Comparison of ENCODE assay signal across 5 cellular contexts in genomic region chr15:80045219-80045618, GRCh38. TPM values are rescaled to one million over a fixed set of nuclear protein-coding genes. Genes with fewer than 3 reads are reported as not detected.
DNase-seq lines count a peak whose midpoint lies in the region; TF ChIP-seq lines count a peak whose summit lies in the region.
"Not testable (repeated sequence)": the region's sequence is repeated elsewhere in the genome, so short reads cannot be mapped to it uniquely, and the experiment has no call there.

No MANE protein-coding gene starts in this region.

- H3K27ac Mint-ChIP-seq in osteocyte (ENCODE audit: unreplicated experiment), result not testable (repeated sequence)

- not testable (repeated sequence) for H3K27me3 ChIP-seq in esophagus muscularis mucosa

- not testable (repeated sequence) for H3K9me3 Mint-ChIP-seq in osteocyte (ENCODE audit: unreplicated experiment)

- not testable (repeated sequence) for H3K4me3 ChIP-seq in esophagus muscularis mucosa

- not testable (repeated sequence) for H3K4me3 Mint-ChIP-seq in osteocyte (ENCODE audit: unreplicated experiment)

- peaks cover 11% of the 10 kb centered on the region for H3K27me3 Mint-ChIP-seq in osteocyte (ENCODE audit: unreplicated experiment)

- intact Hi-C loops in esophagus muscularis mucosa (cut with DNase I), result not testable (repeated sequence)

- H3K27ac ChIP-seq in esophagus muscularis mucosa (replicated peaks in 1 of 4), result not testable (repeated sequence)

- H3K9me3 ChIP-seq in esophagus muscularis mucosa, result not testable (repeated sequence)

- DNase-seq in activated CD8-positive, alpha-beta memory T cell treated with anti-CD3 and anti-CD28 coated beads for 24 hours, result peak; percentile 15
- DNase-seq in ecto neural progenitor cell (ENCODE audit: low spot score) (peak; percentile 2), esophagus muscularis mucosa (ENCODE audit: extremely low spot score) (peak; percentile 57), osteocyte (ENCODE audit: extremely low spot score, unreplicated experiment) (peak; percentile 64), ureter (ENCODE audit: low spot score) (peak; percentile 3)

- TF ChIP-seq CTCF in esophagus muscularis mucosa (IDR thresholded peaks at IDR 0.05); osteocyte (IDR thresholded peaks at IDR 0.05): not testable (repeated sequence)

- not testable (repeated sequence) for H3K36me3 ChIP-seq in esophagus muscularis mucosa

- not testable (repeated sequence) for H3K4me1 ChIP-seq in esophagus muscularis mucosa

- H3K4me1 Mint-ChIP-seq in osteocyte (ENCODE audit: unreplicated experiment), result not testable (repeated sequence)

- H3K36me3 Mint-ChIP-seq in osteocyte (ENCODE audit: unreplicated experiment), result not testable (repeated sequence)

- 94% methylated on average over 10 of the region's 10 CpGs for WGBS in esophagus muscularis mucosa

- not testable (repeated sequence) for TF ChIP-seq EP300 in esophagus muscularis mucosa (IDR thresholded peaks at IDR 0.05)

- not testable (repeated sequence) for TF ChIP-seq POLR2A in esophagus muscularis mucosa (IDR thresholded peaks at IDR 0.05; ENCODE audit: low read depth)

RNA-seq across cellular contexts. Expression of gene ZFAND6, which starts 14.3 kb away (rescaled TPM):
- 100 to 1,000 TPM in 3 of 4 donors, 10 to 100 TPM in 1; 80.2 to 134 (median 107) TPM for total RNA-seq in esophagus muscularis mucosa
- 63.8 and 65.9 TPM in 2 replicates for total RNA-seq in osteocyte
- total RNA-seq in ureter, result 99.5 TPM

Comparison
In these comparisons a context has a peak if more than half of its experiments do, and no peak if none do; other contexts are left out.
1. DNase-seq: peak in every context shown above with its lines; median percentile 64 in osteocyte; 57 in esophagus muscularis mucosa; 15 in activated CD8-positive, alpha-beta memory T cell treated with anti-CD3 and anti-CD28 coated beads for 24 hours; 3 in ureter; 2 in ecto neural progenitor cell.